In genomic region chr21:34814529-34814951, GRCh38 we compare ENCODE assay signal across 25 cellular contexts.
DNase-seq lines count a peak whose midpoint lies in the region; ATAC-seq and TF ChIP-seq lines count a peak whose summit lies in the region.
"Had no signal": no experiment of that assay in that cellular context is flagged by ENCODE, and none has a peak within 500 bp of the region (broad histone marks: within the 10 kb centered on the region; RNA-seq: fewer than 3 reads in every experiment).

No MANE protein-coding gene starts in this region.

- no peaks in the 10 kb centered on the region for H3K9me3 Mint-ChIP-seq in T-helper 1 cell treated with Interleukin-12 subunit alpha and Interleukin-12 subunit beta and Interleukin-4 antibody, amounts not matched to agents 30 μg/mL and 1 μg/mL, for 36 hours
- H3K9me3 Mint-ChIP-seq in type B pancreatic cell, result no peaks in the 10 kb centered on the region

- peak overlapping the region; percentile 98 for H3K27ac ChIP-seq in RWPE2 (ENCODE audit: poor library complexity, severe bottlenecking)
- peak overlapping the region; percentile 100 for H3K27ac ChIP-seq in epithelial cell of prostate
- H3K27ac ChIP-seq in coronary artery, result no peak overlapping the region
- H3K27ac ChIP-seq: 22Rv1, cardiac muscle cell, HL-60, pancreas, thoracic aorta had no signal

- H3K36me3 Mint-ChIP-seq in T-helper 1 cell treated with Interleukin-12 subunit alpha and Interleukin-12 subunit beta and Interleukin-4 antibody, amounts not matched to agents 30 μg/mL and 1 μg/mL, for 36 hours (ENCODE audit: low read depth), result peaks cover 38% of the 10 kb centered on the region
- peaks cover 13% of the 10 kb centered on the region for H3K36me3 Mint-ChIP-seq in type B pancreatic cell

- H3K9me3 ChIP-seq in RWPE2 (ENCODE audit: severe bottlenecking), result no peaks in the 10 kb centered on the region
- H3K9me3 ChIP-seq: pancreas, thoracic aorta had no signal

- TF ChIP-seq CTCF in RWPE2 (IDR thresholded peaks at IDR 0.05; ENCODE audit: poor library complexity, severe bottlenecking), result no peak
- TF ChIP-seq CTCF in type B pancreatic cell (conservative IDR thresholded peaks at IDR 0.05), result no peak
- no peak for TF ChIP-seq CTCF in coronary artery (IDR thresholded peaks at IDR 0.05)

- H3K4me3 ChIP-seq in RWPE2 (ENCODE audit: severe bottlenecking), result no peak overlapping the region
- H3K4me3 ChIP-seq in coronary artery, result no peak overlapping the region
- H3K4me3 ChIP-seq: cardiac muscle cell, pancreas, thoracic aorta had no signal

- peaks cover 33% of the 10 kb centered on the region for H3K4me1 Mint-ChIP-seq in T-helper 1 cell treated with Interleukin-12 subunit alpha and Interleukin-12 subunit beta and Interleukin-4 antibody, amounts not matched to agents 30 μg/mL and 1 μg/mL, for 36 hours (ENCODE audit: low read depth)
- H3K4me1 Mint-ChIP-seq in type B pancreatic cell (ENCODE audit: unreplicated experiment), result peaks cover 60% of the 10 kb centered on the region

- H3K27me3 ChIP-seq in RWPE2 (ENCODE audit: insufficient read depth, poor library complexity, severe bottlenecking), result no peaks in the 10 kb centered on the region
- H3K27me3 ChIP-seq: pancreas had no signal

- H3K27ac Mint-ChIP-seq in T-helper 1 cell treated with Interleukin-12 subunit alpha and Interleukin-12 subunit beta and Interleukin-4 antibody, amounts not matched to agents 30 μg/mL and 1 μg/mL, for 36 hours, result peak overlapping the region; percentile 31
- peak overlapping the region; percentile 6 for H3K27ac Mint-ChIP-seq in type B pancreatic cell
- H3K27ac Mint-ChIP-seq: activated CD4-positive, alpha-beta T cell treated with anti-CD3 and anti-CD28 coated beads for 36 hours had no signal

- ATAC-seq in RWPE2 (ENCODE audit: low read depth), result no peak
- ATAC-seq: activated CD4-positive, alpha-beta T cell treated with anti-CD3 and anti-CD28 coated beads for 36 hours; left ventricle myocardium superior; pancreas had no signal

- peaks cover 52% of the 10 kb centered on the region for H3K36me3 ChIP-seq in RWPE2 (ENCODE audit: low read depth)
- H3K36me3 ChIP-seq: cardiac muscle cell, pancreas, thoracic aorta had no signal

- DNase-seq in T-helper 1 cell, result no peak
- DNase-seq in RWPE2 (ENCODE audit: low spot score), result no peak
- no peak for DNase-seq in epithelial cell of prostate (ENCODE audit: low read depth, low spot score)
- no peak for DNase-seq in type B pancreatic cell (ENCODE audit: extremely low spot score, unreplicated experiment)
- no peak for DNase-seq in NCI-H526 (lab: John Stamatoyannopoulos, UW)
- DNase-seq in coronary artery (ENCODE audit: low spot score), result no peak
- DNase-seq in NCI-H187 (lab: John Stamatoyannopoulos, UW), result no peak
- DNase-seq: activated CD4-positive, alpha-beta T cell treated with anti-CD3 and anti-CD28 coated beads for 36 hours; activated CD8-positive, alpha-beta memory T cell treated with anti-CD3 and anti-CD28 coated beads, Interleukin-2, amount 50 U/mL, for 4 hours; EL; KG1; left ventricle myocardium superior; NCI-H1105 treated with DMSO at 0.1 percent for 48 hours; NCI-H226; pancreas; SIG-M5; stimulated activated CD4-positive, alpha-beta T cell treated with anti-CD3 and anti-CD28 coated beads, Interleukin-4, amount 100 ng/mL, for 24 hours; stimulated activated CD8-positive, alpha-beta memory T cell treated with anti-CD3 and anti-CD28 coated beads, Interleukin-4, amount 100 ng/mL, for 48 hours; T1000 had no signal

- H3K4me1 ChIP-seq in RWPE2 (ENCODE audit: insufficient read depth, poor library complexity, severe bottlenecking), result peaks cover 60% of the 10 kb centered on the region

- H3K4me3 Mint-ChIP-seq in T-helper 1 cell treated with Interleukin-12 subunit alpha and Interleukin-12 subunit beta and Interleukin-4 antibody, amounts not matched to agents 30 μg/mL and 1 μg/mL, for 36 hours, result no peak overlapping the region
- H3K4me3 Mint-ChIP-seq in type B pancreatic cell, result no peak overlapping the region
- H3K4me3 Mint-ChIP-seq: activated CD4-positive, alpha-beta T cell treated with anti-CD3 and anti-CD28 coated beads for 36 hours; activated naive CD8-positive, alpha-beta T cell had no signal

- no peaks in the 10 kb centered on the region for H3K27me3 Mint-ChIP-seq in T-helper 1 cell treated with Interleukin-12 subunit alpha and Interleukin-12 subunit beta and Interleukin-4 antibody, amounts not matched to agents 30 μg/mL and 1 μg/mL, for 36 hours (ENCODE audit: low read depth)
- peaks cover 37% of the 10 kb centered on the region for H3K27me3 Mint-ChIP-seq in type B pancreatic cell
- H3K27me3 Mint-ChIP-seq: activated CD4-positive, alpha-beta T cell treated with anti-CD3 and anti-CD28 coated beads for 36 hours; activated naive CD8-positive, alpha-beta T cell had no signal

Comparison
In these comparisons a context has a peak if more than half of its experiments do, and no peak if none do; other contexts are left out.
1. H3K27ac ChIP-seq: peak in RWPE2 (single experiment) and epithelial cell of prostate (single experiment); none in coronary artery (0 of 2).